Comparison of ENCODE assay signal across 10 cellular contexts in genomic region chr6:153553627-153554026, GRCh38.
DNase-seq lines count a peak whose midpoint lies in the region; TF ChIP-seq lines count a peak whose summit lies in the region.
"Had no signal": no experiment of that assay in that cellular context is flagged by ENCODE, and none has a peak within 500 bp of the region (broad histone marks: within the 10 kb centered on the region; RNA-seq: fewer than 3 reads in every experiment).

No MANE protein-coding gene starts in this region.

- H3F3A ChIP-seq in MM.1S (ENCODE audit: insufficient read depth, low read length) = no peaks in the 10 kb centered on the region

- no peak overlapping the region for H2AFZ ChIP-seq in MM.1S (ENCODE audit: low read length)

- H3K79me2 ChIP-seq in MM.1S (ENCODE audit: low read length) = no peaks in the 10 kb centered on the region

- DNase-seq in NCI-H510A treated with DMSO at 0.1 percent for 48 hours (lab: John Stamatoyannopoulos, UW) (peak; percentile 1), NCI-H510A (lab: John Stamatoyannopoulos, UW) (no peak), MM.1S (peak; percentile 8), cerebellar cortex (ENCODE audit: low spot score) (peak; percentile 4), pons (ENCODE audit: low spot score) (peak; percentile 18), AG20443 (ENCODE audit: low spot score) (no peak), HuH-7.5 (ENCODE audit: low spot score) (no peak)
- no peak for DNase-seq in stimulated activated CD4-positive, alpha-beta T cell treated with anti-CD3 and anti-CD28 coated beads, Interleukin-2, amount 100 ng/mL, for 24 hours
- DNase-seq: NCI-H446 treated with DMSO at 0.1 percent for 48 hours; stimulated activated CD4-positive, alpha-beta T cell treated with anti-CD3 and anti-CD28 coated beads, Interleukin-1b, Interleukin-23, amount 100 ng/mL, for 48 hours had no signal

- H4K20me1 ChIP-seq in MM.1S (ENCODE audit: insufficient read depth, low read length) = no peaks in the 10 kb centered on the region

- H3K27ac ChIP-seq in MM.1S (ENCODE audit: low read length) = no peak overlapping the region

- H3K36me3 ChIP-seq in MM.1S (replicated peaks; ENCODE audit: insufficient read depth, low read length) = no peaks in the 10 kb centered on the region

- no peaks in the 10 kb centered on the region for H3K4me1 ChIP-seq in MM.1S (ENCODE audit: low read length)

- H3K4me3 ChIP-seq in MM.1S (ENCODE audit: low read length) = no peak overlapping the region

- TF ChIP-seq CTCF in MM.1S (IDR thresholded peaks at IDR 0.05; ENCODE audit: low read length) = peak; percentile 20

- H3K9me3 ChIP-seq in MM.1S (replicated peaks; ENCODE audit: insufficient read depth, low read length) = no peaks in the 10 kb centered on the region

- no peaks in the 10 kb centered on the region for H3K9me2 ChIP-seq in MM.1S (replicated peaks; ENCODE audit: insufficient read depth, low read length)

- H3K4me2 ChIP-seq in MM.1S (ENCODE audit: low read depth, low read length) = no peak overlapping the region

- no peak overlapping the region for H3K9ac ChIP-seq in MM.1S (ENCODE audit: low read length)

- H3K27me3 ChIP-seq in MM.1S (replicated peaks; ENCODE audit: insufficient read depth, low read length) = no peaks in the 10 kb centered on the region

Comparison
In these comparisons a context has a peak if more than half of its experiments do, and no peak if none do; other contexts are left out.
1. DNase-seq: peak in NCI-H510A treated with DMSO at 0.1 percent for 48 hours (single experiment), MM.1S (single experiment), cerebellar cortex (single experiment) and pons (single experiment); none in NCI-H510A (single experiment), AG20443 (single experiment), HuH-7.5 (single experiment) and stimulated activated CD4-positive, alpha-beta T cell treated with anti-CD3 and anti-CD28 coated beads, Interleukin-2, amount 100 ng/mL, for 24 hours (0 of 2).